ENCODE assay signal across 8 cellular contexts in genomic region chr22:40855960-40856512, GRCh38. TPM values are rescaled to one million over a fixed set of nuclear protein-coding genes. Genes with fewer than 3 reads are reported as not detected.
DNase-seq lines count a peak whose midpoint lies in the region; ATAC-seq and TF ChIP-seq lines count a peak whose summit lies in the region.

No MANE protein-coding gene starts in this region.

- CTCF ChIA-PET in Panc1 (lab: Charles Lee) (no interaction called here), mammary epithelial cell (lab: Charles Lee; ENCODE audit: low non-redundant PET) (no interaction called here)

- peak; percentile 44 for DNase-seq in BE2C
- no peak for DNase-seq in Panc1 (ENCODE audit: low read depth, low spot score)
- DNase-seq in mammary epithelial cell: peak; percentile 39
- peak; percentile 48 for DNase-seq in iPS-NIHi7 (ENCODE audit: extremely low spot score)
- DNase-seq in mucosa of gallbladder (ENCODE audit: low spot score): no peak

- H3K4me1 ChIP-seq in BE2C (peaks cover 3% of the 10 kb centered on the region; the same call in 1 of the 2 replicates), Panc1 (ENCODE audit: control insufficient read depth, insufficient read depth, low read length) (peaks cover 29% of the 10 kb centered on the region), mammary epithelial cell (ENCODE audit: insufficient read depth, low read length) (peaks cover 38% of the 10 kb centered on the region), skeletal muscle satellite cell (ENCODE audit: control insufficient read depth, insufficient read depth, low read length) (peaks cover 31% of the 10 kb centered on the region)

- under 1% methylated on average over 24 of the region's 29 CpGs for WGBS in mammary epithelial cell (ENCODE audit: low coverage, missing lambda C conversion rate)

- in situ Hi-C loops in Panc1 (cut with HindIII; ENCODE audit: low pct_unique_long_range_greater_than_20kb, low sequenced_read_pairs): no loop called here
- in situ Hi-C loops in mammary epithelial cell (cut with MboI; ENCODE audit: low sequenced_read_pairs in 2 of 2): no loop called here

- no peak for TF ChIP-seq POLR2A in GM18505 (IDR thresholded peaks at IDR 0.05; ENCODE audit: borderline replicate concordance, extremely low read depth, insufficient read depth, insufficient read length)

- H3K9ac ChIP-seq in mammary epithelial cell (ENCODE audit: insufficient read depth, low read length): peak overlapping the region; percentile 96
- H3K9ac ChIP-seq in skeletal muscle satellite cell (ENCODE audit: low read depth, low read length): peak overlapping the region; percentile 97

- H3K36me3 ChIP-seq in BE2C (peaks cover 11% of the 10 kb centered on the region), Panc1 (ENCODE audit: control insufficient read depth, insufficient read depth, low read length) (peaks cover 8% of the 10 kb centered on the region), mammary epithelial cell (ENCODE audit: insufficient read depth, low read length) (peaks cover 4% of the 10 kb centered on the region), skeletal muscle satellite cell (ENCODE audit: insufficient read depth, low read length) (no peaks in the 10 kb centered on the region)

- H3K27ac ChIP-seq in Panc1 (ENCODE audit: low read length) (peak overlapping the region; percentile 86), mammary epithelial cell (ENCODE audit: insufficient read depth, low read depth, low read length) (peak overlapping the region; percentile 98)

- dilution Hi-C loops in mammary epithelial cell (cut with HindIII; ENCODE audit: low sequenced_read_pairs): no loop called here

- H4K20me1 ChIP-seq in mammary epithelial cell (ENCODE audit: insufficient read depth, low read length): no peaks in the 10 kb centered on the region

- H2AFZ ChIP-seq in mammary epithelial cell (ENCODE audit: low read depth, low read length): peak overlapping the region; percentile 87

- no peaks in the 10 kb centered on the region for H3K9me3 ChIP-seq in BE2C
- no peaks in the 10 kb centered on the region for H3K9me3 ChIP-seq in Panc1 (ENCODE audit: control insufficient read depth, insufficient read depth, low read depth, low read length)
- no peaks in the 10 kb centered on the region for H3K9me3 ChIP-seq in mammary epithelial cell (replicated peaks; ENCODE audit: insufficient read depth, low read length)
- H3K9me3 ChIP-seq in skeletal muscle satellite cell (replicated peaks; ENCODE audit: low read length): no peaks in the 10 kb centered on the region

- H3K4me2 ChIP-seq in mammary epithelial cell (ENCODE audit: insufficient read depth, low read depth, low read length) (peak overlapping the region; percentile 94), skeletal muscle satellite cell (ENCODE audit: low read length) (peak overlapping the region; percentile 97)

- no peaks in the 10 kb centered on the region for H3K27me3 ChIP-seq in BE2C
- H3K27me3 ChIP-seq in Panc1 (ENCODE audit: control insufficient read depth, insufficient read depth, low read length): no peaks in the 10 kb centered on the region
- H3K27me3 ChIP-seq in mammary epithelial cell (ENCODE audit: insufficient read depth, low read length): no peaks in the 10 kb centered on the region
- H3K27me3 ChIP-seq in skeletal muscle satellite cell (ENCODE audit: control insufficient read depth, insufficient read depth, low read length): no peaks in the 10 kb centered on the region

- peak; percentile 28 for ATAC-seq in GM18505 (IDR thresholded peaks at IDR 0.05; ENCODE audit: unreplicated experiment)
- ATAC-seq in HG02981 (IDR thresholded peaks at IDR 0.05; ENCODE audit: unreplicated experiment): peak; percentile 14
- peak; percentile 53 for ATAC-seq in Panc1

- H3K79me2 ChIP-seq in mammary epithelial cell (ENCODE audit: insufficient read depth, low read length): peaks cover 96% of the 10 kb centered on the region

- POLR2A ChIA-PET in Panc1 (lab: Charles Lee): interaction anchor here (0.5 to 0.6 kb wide), 4 partner anchors 18 to 160 kb away, joined by 3 to 7 read pairs (median 5); no protein-coding TSS in a partner anchor

- TF ChIP-seq CTCF in BE2C (IDR thresholded peaks at IDR 0.05; ENCODE audit: low read depth, low read length) (no peak), Panc1 (IDR thresholded peaks at IDR 0.05) (no peak), mammary epithelial cell (conservative IDR thresholded peaks at IDR 0.05 in 1 of 2, IDR thresholded peaks at IDR 0.05 in 1 of 2; ENCODE audit: extremely low read depth in 1 of 2, insufficient read depth in 1 of 2, low read depth in 1 of 2, low read length in 2 of 2) (no peak)

- intact Hi-C loops in Panc1 (cut with micrococcal nuclease; ENCODE audit: unreplicated experiment) (no loop called here), mammary epithelial cell (cut with micrococcal nuclease) (loop anchor here (1.0 to 5.0 kb wide), 4 partner anchors 38 to 425 kb away; no protein-coding TSS in a partner anchor)

- BruUV-seq in Panc1 (replicated peaks; lab: Mats Ljungman, UMichigan): no TSS peak
- BruUV-seq in mammary epithelial cell (replicated peaks; lab: Mats Ljungman, UMichigan): no TSS peak

- H3K4me3 ChIP-seq in BE2C (ENCODE audit: low read depth, low read length) (peak overlapping the region; percentile 99), Panc1 (ENCODE audit: low read depth in 2 of 2, low read length in 2 of 2) (peak overlapping the region; percentile 66 to 84), mammary epithelial cell (replicated peaks in 1 of 3; ENCODE audit: insufficient read depth in 1 of 3, low read depth in 2 of 3, low read length in 3 of 3) (peak overlapping the region; percentile 90 to 98 (median 92)), skeletal muscle satellite cell (ENCODE audit: low read length) (peak overlapping the region; percentile 84)

RNA-seq across cellular contexts. Expression of gene ST13, which starts 0.4 kb away (rescaled TPM):
- polyA plus RNA-seq in BE2C (2012; ENCODE audit: insufficient read depth, insufficient read length, low read depth): 407 TPM
- 200 TPM for total RNA-seq in Panc1 (2021; ENCODE audit: unreplicated experiment)
- 252 TPM for polyA plus RNA-seq in Panc1 (2012; ENCODE audit: insufficient read length)
- total RNA-seq in mammary epithelial cell: 100 to 1,000 TPM; 163 to 206 TPM
- polyA plus RNA-seq in mammary epithelial cell: 111 TPM
- 59.3 TPM for polyA minus RNA-seq in mammary epithelial cell
- 125 and 147 TPM in 2 replicates for total RNA-seq in skeletal muscle satellite cell (2012; rRNA removed)
- total RNA-seq in mucosa of gallbladder: 294 TPM

RNA-seq across cellular contexts. Expression of gene XPNPEP3, which starts 0.9 kb away (rescaled TPM):
- polyA plus RNA-seq in BE2C (2012; ENCODE audit: insufficient read depth, insufficient read length, low read depth): 23.5 TPM
- total RNA-seq in Panc1 (2021; ENCODE audit: unreplicated experiment) (21.0 TPM), mammary epithelial cell (10 to 100 TPM; 14.0 to 16.8 TPM), mucosa of gallbladder (25.7 TPM)
- polyA plus RNA-seq in Panc1 (2012; ENCODE audit: insufficient read length): 8.2 TPM
- 9.6 TPM for polyA plus RNA-seq in mammary epithelial cell
- polyA minus RNA-seq in mammary epithelial cell: 47.1 TPM
- total RNA-seq in skeletal muscle satellite cell (2012; rRNA removed): 15.7 TPM in 2 replicates

RNA-seq across cellular contexts. Expression of gene DNAJB7, which starts 5.9 kb away (rescaled TPM):
- polyA plus RNA-seq in BE2C (2012; ENCODE audit: insufficient read depth, insufficient read length, low read depth): 0.23 TPM
- total RNA-seq in Panc1 (2021; ENCODE audit: unreplicated experiment) (not detected), mammary epithelial cell (not detected), mucosa of gallbladder (not detected)
- not detected for polyA plus RNA-seq in Panc1 (2012; ENCODE audit: insufficient read length)
- not detected for polyA plus RNA-seq in mammary epithelial cell
- polyA minus RNA-seq in mammary epithelial cell: not detected
- 0.25 TPM in 1 of 2 replicates, not detected in the other for total RNA-seq in skeletal muscle satellite cell (2012; rRNA removed)

RNA-seq across cellular contexts. Expression of gene SLC25A17, which starts 36.9 kb away (rescaled TPM):
- polyA plus RNA-seq in BE2C (2012; ENCODE audit: insufficient read depth, insufficient read length, low read depth): 27.4 TPM
- total RNA-seq in Panc1 (2021; ENCODE audit: unreplicated experiment) (28.9 TPM), mammary epithelial cell (10 to 100 TPM; 24.8 to 31.6 TPM), mucosa of gallbladder (12.5 TPM)
- 31.0 TPM for polyA plus RNA-seq in Panc1 (2012; ENCODE audit: insufficient read length)
- 33.8 TPM for polyA plus RNA-seq in mammary epithelial cell
- polyA minus RNA-seq in mammary epithelial cell: 45.8 TPM
- total RNA-seq in skeletal muscle satellite cell (2012; rRNA removed): 22.3 and 23.4 TPM in 2 replicates

Comparison
In these comparisons a context has a peak if more than half of its experiments do, and no peak if none do; other contexts are left out.
1. DNase-seq: peak in BE2C (single experiment), mammary epithelial cell (single experiment) and iPS-NIHi7 (single experiment); none in Panc1 (single experiment) and mucosa of gallbladder (single experiment).
2. Peak in every context shown above with its lines, with median percentiles within 50 percentile points of each other: H3K4me3 ChIP-seq and ATAC-seq.